Comparison of ENCODE assay signal across 26 cellular contexts in the genomic region with DNA sequence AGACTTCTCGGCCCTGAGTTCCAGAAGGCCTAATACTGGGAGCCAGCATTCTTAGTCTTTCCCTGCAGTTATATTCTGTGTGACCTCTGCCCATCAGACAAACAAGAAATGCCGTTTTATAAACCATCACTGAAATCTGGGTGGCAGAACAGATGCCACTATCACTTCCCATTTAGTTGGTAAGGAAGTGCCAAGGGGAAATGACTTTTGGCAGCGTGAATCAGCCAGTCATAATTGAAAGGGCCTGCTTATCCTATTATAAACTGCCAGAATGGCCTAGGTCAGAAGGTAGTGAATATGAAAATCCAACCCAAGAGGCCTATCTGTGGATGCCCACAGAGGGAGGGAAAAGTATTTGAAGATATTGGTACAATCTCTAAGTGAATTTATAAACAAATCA.
"Had no signal": no experiment of that assay in that cellular context is flagged by ENCODE, and none has a peak within 500 bp of the region (broad histone marks: within the 10 kb centered on the region; RNA-seq: fewer than 3 reads in every experiment).

No MANE protein-coding gene starts in this region.

- H3K27me3 ChIP-seq: brain microvascular endothelial cell, cardiac muscle cell, colonic mucosa had no signal

- ATAC-seq: activated T-helper 17 cell treated with anti-CD3 and anti-CD28 coated beads, Interleukin-2, amount 50 U/mL, for 72 hours; Panc1; Right ventricle myocardium inferior; T-helper 17 cell had no signal

- H3K9me3 ChIP-seq: colonic mucosa had no signal

- H3K4me1 ChIP-seq: colonic mucosa had no signal

- DNase-seq: activated CD4-positive, alpha-beta memory T cell treated with anti-CD3 and anti-CD28 coated beads for 36 hours; activated CD4-positive, alpha-beta T cell treated with anti-CD3 and anti-CD28 coated beads, Interleukin-2, amount 10 ng/mL, durations not matched to agents 7 days and 5 days; activated CD4-positive, CD25-positive, alpha-beta regulatory T cell; activated CD8-positive, alpha-beta memory T cell treated with anti-CD3 and anti-CD28 coated beads for 24 hours; activated gamma-delta T cell; activated naive CD4-positive, alpha-beta T cell treated with anti-CD3 and anti-CD28 coated beads for 36 hours; activated T-cell treated with anti-CD3 and anti-CD28 coated beads, Interleukin-2, amount 50 U/mL, for 48 hours; brain microvascular endothelial cell; cerebellar nuclear complex; colonic mucosa; IMR-90; Kasumi-1; KBM-7; NCI-H1694; NCI-H2029; NCI-H510A treated with DMSO at 0.1 percent for 48 hours; NK-92 treated with Interleukin-12 subunit alpha and Interleukin-12 subunit beta, amount 100 ng/mL, for 24 hours; OCI-M1; RPMI8226; T-helper 17 cell; T-helper 9 cell had no signal

- H3K4me3 ChIP-seq: cardiac muscle cell, colonic mucosa had no signal

- H3K36me3 ChIP-seq: brain microvascular endothelial cell, cardiac muscle cell, colonic mucosa had no signal

- H3K27ac ChIP-seq: brain microvascular endothelial cell, cardiac muscle cell, colonic mucosa, VCaP had no signal
